24 cellular contexts compared by ENCODE assay signal in genomic region chr10:57260175-57260574, GRCh38.
DNase-seq lines count a peak whose midpoint lies in the region; ATAC-seq and TF ChIP-seq lines count a peak whose summit lies in the region.
"Had no signal": no experiment of that assay in that cellular context is flagged by ENCODE, and none has a peak within 500 bp of the region (broad histone marks: within the 10 kb centered on the region; RNA-seq: fewer than 3 reads in every experiment).

No MANE protein-coding gene starts in this region.

- H3K9me3 ChIP-seq in adrenal gland (replicated peaks in 1 of 3) = no peaks in the 10 kb centered on the region
- H3K9me3 ChIP-seq: HAP-1 had no signal

- no peak overlapping the region for H3K27ac ChIP-seq in RWPE1
- H3K27ac ChIP-seq in foreskin keratinocyte = no peak overlapping the region
- no peak overlapping the region for H3K27ac ChIP-seq in adrenal gland
- no peak overlapping the region for H3K27ac ChIP-seq in substantia nigra (ENCODE audit: low read depth, low read length, poor library complexity, severe bottlenecking)
- H3K27ac ChIP-seq: SK-N-MC had no signal

- H3K4me1 ChIP-seq in foreskin keratinocyte (no peaks in the 10 kb centered on the region), adrenal gland (replicated peaks in 1 of 2) (no peaks in the 10 kb centered on the region)

- ATAC-seq in foreskin keratinocyte = no peak
- ATAC-seq: HepG2 had no signal

- POLR2A ChIA-PET in RWPE1 (lab: Yijun Ruan, JAX; ENCODE audit: low non-redundant PET) = no interaction called here

- H3K9me3 Mint-ChIP-seq in activated naive CD8-positive, alpha-beta T cell treated with anti-CD3 and anti-CD28 coated beads for 36 hours = peaks cover 6% of the 10 kb centered on the region

- no peak overlapping the region for H3K4me3 ChIP-seq in adrenal gland
- H3K4me3 ChIP-seq: HAP-1, SK-N-MC had no signal

- H3K27me3 ChIP-seq in foreskin keratinocyte (no peaks in the 10 kb centered on the region), adrenal gland (no peaks in the 10 kb centered on the region)

- TF ChIP-seq CTCF in RWPE1 (conservative IDR thresholded peaks at IDR 0.05; ENCODE audit: low read depth) (no peak), foreskin keratinocyte (conservative IDR thresholded peaks at IDR 0.05) (no peak), adrenal gland (IDR thresholded peaks at IDR 0.05) (no peak)

- 83 to 92% (median 84%) methylated on average over 2 of the region's 2 CpGs for WGBS in adrenal gland, 4 donors

- H3K36me3 ChIP-seq in adrenal gland (replicated peaks in 1 of 2) = no peaks in the 10 kb centered on the region
- H3K36me3 ChIP-seq: HAP-1 had no signal

- H3K4me1 Mint-ChIP-seq in activated naive CD8-positive, alpha-beta T cell treated with anti-CD3 and anti-CD28 coated beads for 36 hours = no peaks in the 10 kb centered on the region

- DNase-seq in NOMO-1 treated with DMSO at 0.1 percent for 48 hours (lab: John Stamatoyannopoulos, UW; ENCODE audit: unreplicated experiment) (peak; percentile 49), NOMO-1 treated with dmso at 0.1 percent for 144 hours (lab: John Stamatoyannopoulos, UW; ENCODE audit: unreplicated experiment) (no peak), HT1080 (ENCODE audit: low read depth) (peak; percentile 74), RWPE1 (ENCODE audit: low spot score) (peak; percentile 1), foreskin keratinocyte (peak; percentile 0 to 6), adrenal gland (no peak), substantia nigra (lab: John Stamatoyannopoulos, UW) (no peak)
- no peak for DNase-seq in activated naive CD8-positive, alpha-beta T cell treated with anti-CD3 and anti-CD28 coated beads for 36 hours
- DNase-seq: 8988T, Calu3, DMS79 treated with DMSO at 0.1 percent for 48 hours, GF-D8, GOT3, Karpas-422, NCI-H1048, NCI-H1417, NCI-H1694, NCI-H2029 treated with DMSO at 0.1 percent for 48 hours, NCI-H446 treated with DMSO at 0.1 percent for 48 hours, NCI-H526 treated with DMSO at 0.1 percent for 48 hours, SHP77 had no signal

- no peaks in the 10 kb centered on the region for H3K36me3 Mint-ChIP-seq in activated naive CD8-positive, alpha-beta T cell treated with anti-CD3 and anti-CD28 coated beads for 36 hours

- no peaks in the 10 kb centered on the region for H3K27me3 Mint-ChIP-seq in activated naive CD8-positive, alpha-beta T cell treated with anti-CD3 and anti-CD28 coated beads for 36 hours

- intact Hi-C loops in adrenal gland (cut with DNase I) = no loop called here

- no peak for TF ChIP-seq POLR2A in adrenal gland (IDR thresholded peaks at IDR 0.05)

- no peak overlapping the region for H3K4me3 Mint-ChIP-seq in activated naive CD8-positive, alpha-beta T cell treated with anti-CD3 and anti-CD28 coated beads for 36 hours

- CTCF ChIA-PET in RWPE1 (lab: Yijun Ruan, JAX) = interaction anchor here (0.7 kb wide), 1 partner anchor 21 kb away, joined by 4 read pairs; no protein-coding TSS in a partner anchor

- no peak overlapping the region for H3K27ac Mint-ChIP-seq in activated naive CD8-positive, alpha-beta T cell treated with anti-CD3 and anti-CD28 coated beads for 36 hours

Comparison
In these comparisons a context has a peak if more than half of its experiments do, and no peak if none do; other contexts are left out.
1. DNase-seq: peak in NOMO-1 treated with DMSO at 0.1 percent for 48 hours (single experiment), HT1080 (single experiment), RWPE1 (single experiment) and foreskin keratinocyte (2 of 2); none in NOMO-1 treated with dmso at 0.1 percent for 144 hours (single experiment), adrenal gland (0 of 7), activated naive CD8-positive, alpha-beta T cell treated with anti-CD3 and anti-CD28 coated beads for 36 hours (single experiment) and substantia nigra (0 of 49).